Comparison of ENCODE assay signal across 1 cellular context in the genomic region with DNA sequence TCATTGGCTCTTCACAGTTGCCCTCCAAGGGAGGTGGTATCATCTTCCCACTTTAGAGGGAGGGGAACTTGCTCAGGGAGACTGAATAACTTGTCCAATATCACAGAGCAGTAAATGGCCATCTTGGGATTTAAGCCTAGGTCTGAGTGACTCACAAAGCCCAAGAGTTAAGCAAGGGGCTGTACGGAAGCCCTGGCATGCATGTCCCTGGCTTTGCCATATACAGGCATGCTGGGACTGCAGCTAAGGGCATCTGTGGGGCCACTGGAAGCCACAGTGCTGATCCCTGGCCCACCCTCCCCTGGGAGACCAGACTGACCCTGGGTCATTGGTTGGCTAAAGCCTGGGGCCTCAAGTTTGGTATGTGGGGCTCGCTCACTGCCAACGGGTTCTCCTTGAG.
TF ChIP-seq lines count a peak whose summit lies in the region.

No MANE protein-coding gene starts in this region.

TF ChIP-seq in GM12878, 131 proteins besides CTCF, POLR2A, EP300 and RAD21:
- TF ChIP-seq SRF (IDR thresholded peaks at IDR 0.05; ENCODE audit: low read depth in 2 of 2, low read length in 2 of 2), result 0 out of 4 replicates have a peak, but pooled peaks of 1 of the 2 experiments have one; percentile 23
- no peak for TF ChIP-seq CBX3 (IDR thresholded peaks at IDR 0.05; ENCODE audit: borderline replicate concordance, low read depth)
